8 cellular contexts compared by ENCODE assay signal in the genomic region with DNA sequence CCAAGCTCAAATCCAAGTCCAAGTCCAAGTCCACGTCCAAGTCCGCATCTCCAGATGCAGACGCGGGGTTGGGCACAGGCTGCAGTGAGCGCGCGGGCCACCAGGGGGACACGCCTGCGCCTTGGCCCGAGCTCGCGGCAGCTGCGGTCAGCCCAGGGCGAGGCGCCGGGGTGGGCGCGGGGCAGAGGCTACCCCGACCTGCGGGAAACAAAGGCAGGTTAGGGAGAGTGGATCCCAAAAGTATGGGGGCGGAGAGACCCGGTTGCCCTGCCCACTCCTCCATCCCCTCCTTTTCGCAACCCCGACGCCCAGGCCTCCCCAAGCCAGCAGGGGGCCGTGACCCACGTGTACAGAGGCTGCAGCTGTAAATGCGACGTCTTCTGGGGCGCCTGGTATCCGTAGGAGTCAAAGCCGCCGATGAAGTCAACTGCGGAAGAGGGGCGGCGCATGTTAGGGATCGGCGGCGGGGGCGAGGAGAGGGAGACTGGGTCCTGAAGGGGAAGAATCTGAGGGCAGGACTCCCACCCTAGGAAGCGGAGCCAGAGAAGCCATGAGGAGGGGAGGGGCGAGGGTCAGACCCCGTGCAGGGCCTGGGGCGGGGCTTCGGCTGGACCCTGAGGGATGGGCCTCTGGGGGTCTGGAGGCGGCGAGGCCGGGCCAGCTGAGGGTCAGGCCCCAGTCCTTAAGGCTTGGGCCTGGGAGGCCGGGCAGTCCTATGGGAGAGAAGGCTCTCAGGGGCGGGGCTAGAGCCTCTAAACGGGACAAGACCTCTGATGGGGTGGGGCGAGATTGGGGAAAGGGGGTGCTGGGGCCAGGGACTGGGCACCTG. TPM values are rescaled to one million over a fixed set of nuclear protein-coding genes. Genes with fewer than 3 reads are reported as not detected.
DNase-seq lines count a peak whose midpoint lies in the region; ATAC-seq and TF ChIP-seq lines count a peak whose summit lies in the region.

No MANE protein-coding gene starts in this region.

- TF ChIP-seq CTCF in HFF-Myc (IDR thresholded peaks at IDR 0.05; ENCODE audit: low read depth, low read length, missing control alignments) (peak; percentile 87), brain (conservative IDR thresholded peaks at IDR 0.05) (peak; percentile 32 to 66)

- H3K27me3 Mint-ChIP-seq in brain = no peaks in the 10 kb centered on the region

- H3K9me3 Mint-ChIP-seq in brain = peaks cover 0 to 10% (median 4%) of the 10 kb centered on the region in 5 experiments

- H3K36me3 Mint-ChIP-seq in brain = peaks cover 10% of the 10 kb centered on the region

- DNase-seq in Ammon's horn (ENCODE audit: low spot score) = peak; percentile 49
- no peak for DNase-seq in HFF-Myc (ENCODE audit: extremely low read depth, low read depth)
- peak; percentile 54 for DNase-seq in SK-MEL-5 (ENCODE audit: low read depth, low spot score)
- peak; percentile 73 for DNase-seq in iPS-NIHi7 (ENCODE audit: extremely low spot score)
- DNase-seq in stimulated activated CD4-positive, alpha-beta T cell treated with anti-CD3 and anti-CD28 coated beads, Interleukin-12 subunit alpha, Interleukin-12 subunit beta, amount 100 ng/mL, for 4 hours = peak; percentile 46
- DNase-seq in NCI-H524 treated with DMSO at 0.1 percent for 48 hours (lab: John Stamatoyannopoulos, UW) = no peak

- peaks cover 11% of the 10 kb centered on the region for H3K4me1 Mint-ChIP-seq in brain

- H3K4me3 ChIP-seq in HFF-Myc (replicated peaks; ENCODE audit: low read depth, low read length) = no peak overlapping the region

- in situ Hi-C loops in SK-MEL-5 (cut with HindIII; ENCODE audit: low pct_unique_long_range_greater_than_20kb, low sequenced_read_pairs) = no loop called here

- H3K4me3 Mint-ChIP-seq in brain = no peak overlapping the region

- H3K27ac Mint-ChIP-seq in brain = no peak overlapping the region

- ATAC-seq in GM18502 (IDR thresholded peaks at IDR 0.05; ENCODE audit: poor library complexity, unreplicated experiment) = no peak

RNA-seq across cellular contexts. Expression of a gene that starts 58.0 kb away (rescaled TPM):
- 2.9 and 5.1 TPM in 2 replicates for total RNA-seq in SK-MEL-5 (2014; rRNA removed; shearing (Covaris generic))
- polyA plus RNA-seq in SK-MEL-5 (2015; cell fraction: cytosol; rRNA removed) = 2.4 and 2.5 TPM in 2 replicates
- 0.49 and 8.6 TPM in 2 replicates for polyA plus RNA-seq in SK-MEL-5 (2015; cell fraction: nucleus; rRNA removed)
- polyA plus RNA-seq in brain (ENCODE audit: insufficient read depth, low read depth, low replicate concordance) = 21.1 TPM

Comparison
In these comparisons a context has a peak if more than half of its experiments do, and no peak if none do; other contexts are left out.
1. DNase-seq: peak in Ammon's horn (single experiment), SK-MEL-5 (single experiment), iPS-NIHi7 (single experiment) and stimulated activated CD4-positive, alpha-beta T cell treated with anti-CD3 and anti-CD28 coated beads, Interleukin-12 subunit alpha, Interleukin-12 subunit beta, amount 100 ng/mL, for 4 hours (single experiment); none in HFF-Myc (single experiment) and NCI-H524 treated with DMSO at 0.1 percent for 48 hours (single experiment).